Comparison of ENCODE assay signal across 9 cellular contexts in genomic region chr18:3624818-3625716, GRCh38.
DNase-seq lines count a peak whose midpoint lies in the region; ATAC-seq and TF ChIP-seq lines count a peak whose summit lies in the region.
"Had no signal": no experiment of that assay in that cellular context is flagged by ENCODE, and none has a peak within 500 bp of the region (broad histone marks: within the 10 kb centered on the region; RNA-seq: fewer than 3 reads in every experiment).

No MANE protein-coding gene starts in this region.

- TF ChIP-seq POLR2A in sigmoid colon (IDR thresholded peaks at IDR 0.05): no peak

- peak overlapping the region; percentile 47 for H3K4me3 Mint-ChIP-seq in activated T-helper 1 cell treated with anti-CD3 and anti-CD28 coated beads, Interleukin-12 subunit alpha, Interleukin-12 subunit beta, Interleukin-2, Interleukin-4 antibody, amounts not matched to agents 30 ng/mL and 10 ng/mL and 1 ng/mL, durations not matched to agents 14 hours and 24 hours and 36 hours
- H3K4me3 Mint-ChIP-seq: IgD-negative memory B cell had no signal

- no peaks in the 10 kb centered on the region for H3K36me3 Mint-ChIP-seq in activated T-helper 1 cell treated with anti-CD3 and anti-CD28 coated beads, Interleukin-12 subunit alpha, Interleukin-12 subunit beta, Interleukin-2, Interleukin-4 antibody, amounts not matched to agents 30 ng/mL and 10 ng/mL and 1 ng/mL, durations not matched to agents 14 hours and 24 hours and 36 hours (ENCODE audit: low read depth)
- H3K36me3 Mint-ChIP-seq: IgD-negative memory B cell had no signal

- peak overlapping the region; percentile 72 to 88 (median 84) for H3K27ac ChIP-seq in sigmoid colon

- ATAC-seq in GM18861 (IDR thresholded peaks at IDR 0.05; ENCODE audit: unreplicated experiment): no peak
- no peak for ATAC-seq in GM21515 (IDR thresholded peaks at IDR 0.05; ENCODE audit: unreplicated experiment)

- H3K36me3 ChIP-seq in sigmoid colon: no peaks in the 10 kb centered on the region

- DNase-seq in ELR (ENCODE audit: low read depth) (peak; percentile 98), NCI-H226 (peak; percentile 96), foreskin fibroblast (peak; percentile 89 to 91), sigmoid colon (peak; percentile 72), NCI-H2196 (lab: John Stamatoyannopoulos, UW; ENCODE audit: unreplicated experiment) (no peak)
- DNase-seq in activated T-helper 1 cell treated with anti-CD3 and anti-CD28 coated beads, Interleukin-12 subunit alpha, Interleukin-12 subunit beta, Interleukin-2, Interleukin-4 antibody, amounts not matched to agents 30 ng/mL and 10 ng/mL and 1 ng/mL, durations not matched to agents 14 hours and 24 hours and 36 hours (ENCODE audit: low spot score): peak; percentile 69

- no peaks in the 10 kb centered on the region for H3K9me3 Mint-ChIP-seq in activated T-helper 1 cell treated with anti-CD3 and anti-CD28 coated beads, Interleukin-12 subunit alpha, Interleukin-12 subunit beta, Interleukin-2, Interleukin-4 antibody, amounts not matched to agents 30 ng/mL and 10 ng/mL and 1 ng/mL, durations not matched to agents 14 hours and 24 hours and 36 hours
- H3K9me3 Mint-ChIP-seq: IgD-negative memory B cell had no signal

- H3K27ac Mint-ChIP-seq in activated T-helper 1 cell treated with anti-CD3 and anti-CD28 coated beads, Interleukin-12 subunit alpha, Interleukin-12 subunit beta, Interleukin-2, Interleukin-4 antibody, amounts not matched to agents 30 ng/mL and 10 ng/mL and 1 ng/mL, durations not matched to agents 14 hours and 24 hours and 36 hours: peak overlapping the region; percentile 90

- TF ChIP-seq CTCF in foreskin fibroblast (IDR thresholded peaks at IDR 0.05; ENCODE audit: low read depth, low read length) (no peak), sigmoid colon (IDR thresholded peaks at IDR 0.05) (no peak)

- H3K27me3 Mint-ChIP-seq in activated T-helper 1 cell treated with anti-CD3 and anti-CD28 coated beads, Interleukin-12 subunit alpha, Interleukin-12 subunit beta, Interleukin-2, Interleukin-4 antibody, amounts not matched to agents 30 ng/mL and 10 ng/mL and 1 ng/mL, durations not matched to agents 14 hours and 24 hours and 36 hours (ENCODE audit: insufficient read depth): peaks cover 2% of the 10 kb centered on the region

- peaks cover 42% of the 10 kb centered on the region for H3K4me1 Mint-ChIP-seq in activated T-helper 1 cell treated with anti-CD3 and anti-CD28 coated beads, Interleukin-12 subunit alpha, Interleukin-12 subunit beta, Interleukin-2, Interleukin-4 antibody, amounts not matched to agents 30 ng/mL and 10 ng/mL and 1 ng/mL, durations not matched to agents 14 hours and 24 hours and 36 hours (ENCODE audit: low read depth)

- H3K4me3 ChIP-seq in foreskin fibroblast (ENCODE audit: low read depth in 1 of 2, low read length in 2 of 2) (peak overlapping the region in 1 of 2 donors; percentile 15), sigmoid colon (no peak overlapping the region)

- TF ChIP-seq EP300 in sigmoid colon (IDR thresholded peaks at IDR 0.05): no peak

- 40 to 46% methylated on average over 11 of the region's 11 CpGs for WGBS in sigmoid colon, 2 donors

- no peaks in the 10 kb centered on the region for H3K9me3 ChIP-seq in sigmoid colon

- H3K4me1 ChIP-seq in sigmoid colon: peaks cover 0 to 40% (median 33%) of the 10 kb centered on the region in 4 donors

- intact Hi-C loops in activated T-helper 1 cell treated with anti-CD3 and anti-CD28 coated beads, Interleukin-12 subunit alpha, Interleukin-12 subunit beta, Interleukin-2, Interleukin-4 antibody, amounts not matched to agents 30 ng/mL and 10 ng/mL and 1 ng/mL, durations not matched to agents 14 hours and 24 hours and 36 hours (cut with micrococcal nuclease): loop anchor here (1.0 to 10.0 kb wide), 9 partner anchors 9 to 980 kb away; no protein-coding TSS in a partner anchor
- intact Hi-C loops in sigmoid colon (cut with DNase I): loop anchor here (2.0 to 5.0 kb wide), 2 partner anchors 22 to 42 kb away; no protein-coding TSS in a partner anchor

- H3K27me3 ChIP-seq in sigmoid colon: no peaks in the 10 kb centered on the region
